ENCODE assay signal across 18 cellular contexts in genomic region chr7:3187378-3188040, GRCh38.
"Had no signal": no experiment of that assay in that cellular context is flagged by ENCODE, and none has a peak within 500 bp of the region (broad histone marks: within the 10 kb centered on the region; RNA-seq: fewer than 3 reads in every experiment).

No MANE protein-coding gene starts in this region.

- H3K9me3 Mint-ChIP-seq: activated CD4-positive, alpha-beta T cell treated with anti-CD3 and anti-CD28 coated beads, Interleukin-2, amount 10 ng/mL, durations not matched to agents 24 days and 14 days; activated CD8-positive, alpha-beta T cell treated with anti-CD3 and anti-CD28 coated beads for 36 hours; activated naive CD8-positive, alpha-beta T cell treated with anti-CD3 and anti-CD28 coated beads, Interleukin-2, amount 10 ng/mL, durations not matched to agents 7 days and 5 days; activated T-cell treated with anti-CD3 and anti-CD28 coated beads, Interleukin-2, amount 50 U/mL, for 24 hours; activated T-helper 2 cell treated with anti-CD3 and anti-CD28 coated beads, Interferon-gamma antibody, Interleukin-2, Interleukin-4, amounts not matched to agents 10 μg/mL and 5 μg/mL and 100 μg/mL, durations not matched to agents 14 hours and 24 hours and 36 hours had no signal

- H3K4me3 Mint-ChIP-seq: activated CD4-positive, alpha-beta T cell treated with anti-CD3 and anti-CD28 coated beads, Interleukin-2, amount 10 ng/mL, durations not matched to agents 24 days and 14 days; activated CD8-positive, alpha-beta T cell treated with anti-CD3 and anti-CD28 coated beads for 36 hours; activated naive CD8-positive, alpha-beta T cell treated with anti-CD3 and anti-CD28 coated beads, Interleukin-2, amount 10 ng/mL, durations not matched to agents 7 days and 5 days; activated T-cell treated with anti-CD3 and anti-CD28 coated beads, Interleukin-2, amount 50 U/mL, for 24 hours; nephron progenitor cell had no signal

- H3K27me3 Mint-ChIP-seq: activated CD4-positive, alpha-beta T cell treated with anti-CD3 and anti-CD28 coated beads, Interleukin-2, amount 10 ng/mL, durations not matched to agents 24 days and 14 days; activated CD8-positive, alpha-beta T cell treated with anti-CD3 and anti-CD28 coated beads for 36 hours; activated naive CD8-positive, alpha-beta T cell treated with anti-CD3 and anti-CD28 coated beads, Interleukin-2, amount 10 ng/mL, durations not matched to agents 7 days and 5 days; progenitor cell of endocrine pancreas had no signal

- H3K27ac ChIP-seq: brain microvascular endothelial cell, dorsolateral prefrontal cortex, tibial artery, uterus had no signal

- ATAC-seq: activated CD8-positive, alpha-beta T cell treated with anti-CD3 and anti-CD28 coated beads for 36 hours; left lobe of liver had no signal

- H3K27ac Mint-ChIP-seq: activated CD4-positive, alpha-beta T cell treated with anti-CD3 and anti-CD28 coated beads, Interleukin-2, amount 10 ng/mL, durations not matched to agents 24 days and 14 days; activated CD8-positive, alpha-beta T cell treated with anti-CD3 and anti-CD28 coated beads for 36 hours; activated naive CD8-positive, alpha-beta T cell treated with anti-CD3 and anti-CD28 coated beads, Interleukin-2, amount 10 ng/mL, durations not matched to agents 7 days and 5 days; activated T-cell treated with anti-CD3 and anti-CD28 coated beads, Interleukin-2, amount 50 U/mL, for 24 hours; activated T-helper 2 cell treated with anti-CD3 and anti-CD28 coated beads, Interferon-gamma antibody, Interleukin-2, Interleukin-4, amounts not matched to agents 10 μg/mL and 5 μg/mL and 100 μg/mL, durations not matched to agents 14 hours and 24 hours and 36 hours; nephron progenitor cell; progenitor cell of endocrine pancreas had no signal

- H3K9me3 ChIP-seq: uterus had no signal

- H3K36me3 Mint-ChIP-seq: activated naive CD8-positive, alpha-beta T cell treated with anti-CD3 and anti-CD28 coated beads, Interleukin-2, amount 10 ng/mL, durations not matched to agents 7 days and 5 days had no signal

- H3K4me1 ChIP-seq: tibial artery, uterus had no signal

- DNase-seq: activated CD4-positive, alpha-beta T cell treated with anti-CD3 and anti-CD28 coated beads, Interleukin-2, amount 10 ng/mL, durations not matched to agents 24 days and 14 days; activated CD8-positive, alpha-beta T cell treated with anti-CD3 and anti-CD28 coated beads for 36 hours; activated naive CD4-positive, alpha-beta T cell treated with Interleukin-2 at 50 U/mL for 16 hours; activated naive CD8-positive, alpha-beta T cell treated with anti-CD3 and anti-CD28 coated beads, Interleukin-2, amount 10 ng/mL, durations not matched to agents 7 days and 5 days; activated T-cell treated with anti-CD3 and anti-CD28 coated beads, Interleukin-2, amount 50 U/mL, for 24 hours; amygdala; brain microvascular endothelial cell; central memory CD4-positive, alpha-beta T cell; dorsolateral prefrontal cortex; head of caudate nucleus; nephron progenitor cell; stimulated activated naive CD4-positive, alpha-beta T cell treated with Interleukin-2 at 50 U/mL for 16 hours; T1000; tibial artery; uterus had no signal

- H3K27me3 ChIP-seq: brain microvascular endothelial cell, uterus had no signal

- H3K4me3 ChIP-seq: dorsolateral prefrontal cortex, tibial artery, uterus had no signal

- H3K36me3 ChIP-seq: brain microvascular endothelial cell, tibial artery, uterus had no signal

- H3K4me1 Mint-ChIP-seq: activated CD4-positive, alpha-beta T cell treated with anti-CD3 and anti-CD28 coated beads, Interleukin-2, amount 10 ng/mL, durations not matched to agents 24 days and 14 days had no signal
